Comparison of ENCODE assay signal across 12 cellular contexts in the genomic region with DNA sequence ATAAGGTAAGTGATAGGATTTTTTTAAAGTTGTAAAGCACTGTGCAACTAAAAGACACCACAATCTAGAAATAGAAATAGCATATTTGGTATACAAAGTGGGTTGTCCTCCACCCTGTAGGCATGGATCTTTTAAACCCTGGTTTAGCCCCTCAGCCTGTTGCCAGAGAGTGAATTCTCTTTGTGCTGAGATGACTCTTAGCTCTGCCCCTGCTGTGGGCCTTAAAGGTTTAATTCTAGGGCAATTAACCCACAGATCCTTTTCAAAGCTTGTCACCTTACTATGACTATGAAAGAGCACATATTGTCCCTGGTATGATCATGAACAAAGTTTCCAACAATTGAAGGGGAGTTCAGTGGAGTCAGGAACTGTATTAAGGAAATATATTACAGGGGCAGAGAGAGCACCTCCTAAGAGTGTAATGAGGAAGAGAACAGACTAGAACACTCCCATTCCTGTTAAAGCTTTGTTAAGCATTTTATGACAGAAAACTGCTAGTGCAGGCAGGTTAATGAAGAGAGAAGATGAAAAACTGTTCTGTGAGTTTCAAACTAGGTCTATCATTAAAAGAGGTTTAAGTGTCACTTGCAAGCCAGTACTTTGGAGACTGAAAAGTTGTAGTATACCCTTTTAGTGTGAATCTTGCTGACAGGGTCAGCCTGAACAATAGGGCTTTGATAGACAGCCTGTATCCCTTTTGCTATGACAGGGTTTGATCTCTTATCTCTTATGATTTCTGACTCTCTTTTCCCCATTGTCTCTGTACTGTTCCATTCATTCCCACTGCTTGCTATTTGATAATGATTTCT.
DNase-seq lines count a peak whose midpoint lies in the region; ATAC-seq, FAIRE-seq and TF ChIP-seq lines count a peak whose summit lies in the region.
"Had no signal": no experiment of that assay in that cellular context is flagged by ENCODE, and none has a peak within 500 bp of the region (broad histone marks: within the 10 kb centered on the region; RNA-seq: fewer than 3 reads in every experiment).

No MANE protein-coding gene starts in this region.

- H3K36me3 ChIP-seq in K562 (ENCODE audit: control insufficient read depth, insufficient read depth, low read length): no peaks in the 10 kb centered on the region
- no peaks in the 10 kb centered on the region for H3K36me3 ChIP-seq in neural progenitor cell
- H3K36me3 ChIP-seq: right atrium auricular region had no signal

- H3K4me1 Mint-ChIP-seq in neural progenitor cell: peaks cover 31% of the 10 kb centered on the region

- H3K79me2 ChIP-seq in K562 (ENCODE audit: control insufficient read depth, insufficient read depth, low read length) (no peaks in the 10 kb centered on the region), neural progenitor cell (ENCODE audit: low read depth) (no peaks in the 10 kb centered on the region)

- TF ChIP-seq CTCF in K562 (IDR thresholded peaks at IDR 0.05 in 2 of 3, conservative IDR thresholded peaks at IDR 0.05 in 1 of 3; ENCODE audit: insufficient read depth in 2 of 3, low read depth in 1 of 3, low read length in 3 of 3): no peak
- TF ChIP-seq CTCF in neural progenitor cell (IDR thresholded peaks at IDR 0.05): no peak

- no peaks in the 10 kb centered on the region for H3K9me1 ChIP-seq in K562 (ENCODE audit: control insufficient read depth, insufficient read depth, low read length)

- H3K9ac ChIP-seq in K562 (ENCODE audit: insufficient read depth in 1 of 2, low read depth in 2 of 2, low read length in 2 of 2) (no peak overlapping the region), neural progenitor cell (no peak overlapping the region)

- H3K4me1 ChIP-seq in K562 (replicated peaks in 1 of 2; ENCODE audit: control insufficient read depth in 2 of 2, insufficient read depth in 2 of 2, low read length in 2 of 2) (peaks cover 0 to 3% of the 10 kb centered on the region in 2 experiments; a peak in 1 of 5 replicates), neural progenitor cell (peaks cover 25% of the 10 kb centered on the region)

- H3K36me3 Mint-ChIP-seq in neural progenitor cell: no peaks in the 10 kb centered on the region

- no peak overlapping the region for H3K4me3 ChIP-seq in K562
- H3K4me3 ChIP-seq in neural progenitor cell: peak overlapping the region; percentile 7
- H3K4me3 ChIP-seq: right atrium auricular region had no signal

- H3K4me3 Mint-ChIP-seq in neural progenitor cell: no peak overlapping the region

- H3K9me3 Mint-ChIP-seq in neural progenitor cell: peaks cover 3% of the 10 kb centered on the region

- H3K27me3 Mint-ChIP-seq in neural progenitor cell (ENCODE audit: insufficient read depth, low read depth): peaks cover 12% of the 10 kb centered on the region

- POLR2A ChIA-PET in K562 (lab: Yijun Ruan, JAX): interaction anchor here (1.4 to 1.9 kb wide), 2 partner anchors 9 to 12 kb away, joined by 5 to 8 read pairs; no protein-coding TSS in a partner anchor

- CTCF ChIA-PET in K562 (lab: Yijun Ruan, JAX; ENCODE audit: low intra/inter-chr PET ratio): no interaction called here

- TF ChIP-seq POLR2A in K562 (conservative IDR thresholded peaks at IDR 0.05): no peak

- no TSS peak for BruUV-seq in K562 (replicated peaks; lab: Mats Ljungman, UMichigan)

- H2AFZ ChIP-seq in K562 (ENCODE audit: low read depth, low read length) (no peak overlapping the region), neural progenitor cell (replicated peaks) (no peak overlapping the region)

- H3K9me3 ChIP-seq in K562 (replicated peaks; ENCODE audit: control insufficient read depth, insufficient read depth, low read depth, low read length) (no peaks in the 10 kb centered on the region), neural progenitor cell (ENCODE audit: low read depth) (no peaks in the 10 kb centered on the region)
- H3K9me3 ChIP-seq: right atrium auricular region had no signal

- FAIRE-seq in K562 (lab: Jason Lieb, UNC): no peak

- intact Hi-C loops in K562 (cut with micrococcal nuclease): no loop called here
- intact Hi-C loops in left cardiac atrium (cut with DNase I): no loop called here

- peaks cover 9% of the 10 kb centered on the region for H3F3A ChIP-seq in neural progenitor cell (ENCODE audit: low read depth)

- H3K27ac ChIP-seq in K562 (ENCODE audit: extremely low read depth, low read depth, low read length) (no peak overlapping the region), neural progenitor cell (peak overlapping the region; percentile 42)
- H3K27ac ChIP-seq: right atrium auricular region had no signal

- H3K27me3 ChIP-seq in K562 (ENCODE audit: control insufficient read depth in 2 of 2, insufficient read depth in 2 of 2, low read length in 2 of 2): no peaks in the 10 kb centered on the region
- H3K27me3 ChIP-seq in neural progenitor cell: no peaks in the 10 kb centered on the region
- H3K27me3 ChIP-seq: right atrium auricular region had no signal

- TF ChIP-seq EP300 in K562 (IDR thresholded peaks at IDR 0.05; ENCODE audit: low read length): no peak

- no peak overlapping the region for H3K27ac Mint-ChIP-seq in neural progenitor cell

- no peak for TF ChIP-seq RAD21 in K562 (CRISPR knock-in tag; conservative IDR thresholded peaks at IDR 0.05 in 1 of 2, IDR thresholded peaks at IDR 0.05 in 1 of 2)

- H3K4me2 ChIP-seq in K562 (ENCODE audit: insufficient read depth, low read length) (no peak overlapping the region), neural progenitor cell (peak overlapping the region; percentile 72)

- no peak for ATAC-seq in K562
- ATAC-seq in GM18868 (IDR thresholded peaks at IDR 0.05; ENCODE audit: unreplicated experiment): no peak
- no peak for ATAC-seq in left cardiac atrium

- in situ Hi-C loops in K562 (cut with MboI): no loop called here

- H4K20me1 ChIP-seq in K562 (replicated peaks; ENCODE audit: control insufficient read depth, insufficient read depth, low read length): no peaks in the 10 kb centered on the region
- peaks cover 5% of the 10 kb centered on the region for H4K20me1 ChIP-seq in neural progenitor cell (ENCODE audit: low read depth)

- DNase-seq in NCI-H82 (lab: John Stamatoyannopoulos, UW) (peak; percentile 44), NCI-H82 treated with DMSO at 0.1 percent for 48 hours (lab: John Stamatoyannopoulos, UW; ENCODE audit: unreplicated experiment) (no peak), NCI-H2081 treated with DMSO at 0.1 percent for 48 hours (lab: John Stamatoyannopoulos, UW) (peak; percentile 26), K562 (ENCODE audit: extremely low read depth in 1 of 4, low spot score in 3 of 4) (no peak), neural progenitor cell (ENCODE audit: low spot score) (peak; percentile 79), NCI-H446 (lab: John Stamatoyannopoulos, UW) (no peak), left cardiac atrium (no peak)
- DNase-seq: activated CD8-positive, alpha-beta memory T cell treated with anti-CD3 and anti-CD28 coated beads, Interleukin-2, amount 50 U/mL, for 48 hours; mesendoderm; NCI-H526 treated with DMSO at 0.1 percent for 48 hours had no signal

TF ChIP-seq in K562, 482 proteins besides CTCF, POLR2A, EP300 and RAD21:
- TF ChIP-seq, protein P1, sequence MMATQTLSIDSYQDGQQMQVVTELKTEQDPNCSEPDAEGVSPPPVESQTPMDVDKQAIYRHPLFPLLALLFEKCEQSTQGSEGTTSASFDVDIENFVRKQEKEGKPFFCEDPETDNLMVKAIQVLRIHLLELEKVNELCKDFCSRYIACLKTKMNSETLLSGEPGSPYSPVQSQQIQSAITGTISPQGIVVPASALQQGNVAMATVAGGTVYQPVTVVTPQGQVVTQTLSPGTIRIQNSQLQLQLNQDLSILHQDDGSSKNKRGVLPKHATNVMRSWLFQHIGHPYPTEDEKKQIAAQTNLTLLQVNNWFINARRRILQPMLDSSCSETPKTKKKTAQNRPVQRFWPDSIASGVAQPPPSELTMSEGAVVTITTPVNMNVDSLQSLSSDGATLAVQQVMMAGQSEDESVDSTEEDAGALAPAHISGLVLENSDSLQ (IDR thresholded peaks at IDR 0.05): peak; percentile 75
- TF ChIP-seq ZNF316 (IDR thresholded peaks at IDR 0.05): no peak

Comparison
In these comparisons a context has a peak if more than half of its experiments do, and no peak if none do; other contexts are left out.
1. DNase-seq: peak in NCI-H82 (single experiment), NCI-H2081 treated with DMSO at 0.1 percent for 48 hours (single experiment) and neural progenitor cell (single experiment); none in NCI-H82 treated with DMSO at 0.1 percent for 48 hours (single experiment), K562 (0 of 4), NCI-H446 (0 of 2) and left cardiac atrium (single experiment).